Comparison of ENCODE assay signal across 10 cellular contexts in the genomic region with DNA sequence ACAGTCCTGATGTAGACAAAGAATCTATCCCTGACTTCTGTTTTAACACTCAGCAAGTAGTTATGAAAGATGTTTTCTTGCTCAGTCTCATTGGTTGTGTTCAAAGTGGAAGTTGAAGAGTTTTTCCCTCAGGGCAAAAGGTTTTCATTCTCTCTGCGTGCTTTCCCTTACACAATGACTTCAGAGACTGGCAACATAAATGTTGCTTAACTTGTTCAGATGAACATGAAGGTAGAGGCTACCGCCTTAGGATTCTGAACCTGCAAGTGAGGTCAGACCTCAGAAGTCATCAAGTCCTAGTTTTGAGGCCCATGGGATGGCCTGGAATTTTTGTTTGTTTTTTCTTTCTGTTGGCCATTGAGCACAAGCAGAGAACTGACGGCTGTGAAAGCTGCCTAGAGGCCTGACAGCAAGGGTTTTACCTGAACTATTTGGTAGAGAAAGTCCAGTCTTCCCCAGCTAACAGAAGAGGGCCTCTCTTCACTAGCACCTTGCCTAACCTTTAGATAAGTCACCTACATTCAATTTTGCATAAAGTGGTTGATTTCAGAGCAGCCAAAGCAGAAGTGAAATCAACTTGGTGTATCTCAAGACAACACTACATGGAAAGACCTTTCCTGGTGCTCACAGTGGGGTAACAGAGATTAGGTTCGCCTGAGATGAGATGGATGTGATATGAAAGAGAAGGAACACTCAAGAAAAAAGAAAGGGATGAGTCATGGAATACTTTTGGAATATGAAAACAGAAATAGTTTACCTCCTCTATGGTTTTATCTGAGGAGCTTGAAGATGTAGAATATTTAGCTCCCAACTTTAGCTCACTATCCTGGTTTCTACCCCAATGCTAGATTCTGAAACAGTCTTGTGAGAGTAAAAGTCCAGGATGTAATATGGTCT. TPM values are rescaled to one million over a fixed set of nuclear protein-coding genes. Genes with fewer than 3 reads are reported as not detected.
DNase-seq lines count a peak whose midpoint lies in the region; ATAC-seq, FAIRE-seq and TF ChIP-seq lines count a peak whose summit lies in the region.
"Had no signal": no experiment of that assay in that cellular context is flagged by ENCODE, and none has a peak within 500 bp of the region (broad histone marks: within the 10 kb centered on the region; RNA-seq: fewer than 3 reads in every experiment).

No MANE protein-coding gene starts in this region.

- WGBS in pancreas, 2 donors, result 85 to 92% methylated on average over 4 of the region's 4 CpGs
- 86 to 87% (median 86%) methylated on average over 4 of the region's 4 CpGs for WGBS in psoas muscle, 3 donors

- intact Hi-C loops in pancreas (cut with DNase I) (no loop called here), psoas muscle (cut with DNase I) (no loop called here)

- H3K4me3 ChIP-seq in foreskin fibroblast (ENCODE audit: low read depth in 1 of 2, low read length in 2 of 2) (no peak overlapping the region), pancreas (no peak overlapping the region), psoas muscle (no peak overlapping the region)

- CTCF ChIA-PET in activated CD8-positive, alpha-beta T cell treated with anti-CD3 and anti-CD28 coated beads, Interleukin-2, amount 10 ng/mL, durations not matched to agents 7 days and 5 days (lab: Charles Lee), result no interaction called here

- H3K27me3 ChIP-seq in pancreas, result no peaks in the 10 kb centered on the region
- no peaks in the 10 kb centered on the region for H3K27me3 ChIP-seq in psoas muscle (ENCODE audit: insufficient read depth in 3 of 3, low read length in 2 of 3)

- ATAC-seq in GM21619 (IDR thresholded peaks at IDR 0.05; ENCODE audit: unreplicated experiment) (peak; percentile 99), HG03571 (IDR thresholded peaks at IDR 0.05; ENCODE audit: unreplicated experiment) (peak; percentile 85), pancreas (no peak), psoas muscle (no peak)
- no peak for ATAC-seq in activated CD8-positive, alpha-beta T cell treated with anti-CD3 and anti-CD28 coated beads, Interleukin-2, amount 10 ng/mL, durations not matched to agents 7 days and 5 days

- peak; percentile 93 for FAIRE-seq in GM12892 (lab: Jason Lieb, UNC)
- FAIRE-seq in pancreas (lab: Jason Lieb, UNC), result no peak

- H3K27ac ChIP-seq in pancreas, result no peak overlapping the region
- H3K27ac ChIP-seq in psoas muscle, result no peak overlapping the region

- TF ChIP-seq CTCF in foreskin fibroblast (IDR thresholded peaks at IDR 0.05; ENCODE audit: low read depth, low read length), result no peak
- TF ChIP-seq CTCF in pancreas (IDR thresholded peaks at IDR 0.05), result no peak
- TF ChIP-seq CTCF in psoas muscle (IDR thresholded peaks at IDR 0.05), result no peak

- no peaks in the 10 kb centered on the region for H3K4me1 Mint-ChIP-seq in activated CD8-positive, alpha-beta T cell treated with anti-CD3 and anti-CD28 coated beads, Interleukin-2, amount 10 ng/mL, durations not matched to agents 7 days and 5 days (ENCODE audit: low read depth)

- H3K36me3 ChIP-seq in pancreas (no peaks in the 10 kb centered on the region), psoas muscle (ENCODE audit: insufficient read depth in 1 of 2, low read depth in 1 of 2) (no peaks in the 10 kb centered on the region)

- H3K9me3 Mint-ChIP-seq in activated CD8-positive, alpha-beta T cell treated with anti-CD3 and anti-CD28 coated beads, Interleukin-2, amount 10 ng/mL, durations not matched to agents 7 days and 5 days (ENCODE audit: insufficient read depth), result no peaks in the 10 kb centered on the region
- H3K9me3 Mint-ChIP-seq: activated T-cell treated with anti-CD3 and anti-CD28 coated beads, Interleukin-2, amount 50 U/mL, for 24 hours had no signal

- H3K27me3 Mint-ChIP-seq in activated CD8-positive, alpha-beta T cell treated with anti-CD3 and anti-CD28 coated beads, Interleukin-2, amount 10 ng/mL, durations not matched to agents 7 days and 5 days (ENCODE audit: low read depth), result peaks cover 12% of the 10 kb centered on the region
- H3K27me3 Mint-ChIP-seq: activated T-cell treated with anti-CD3 and anti-CD28 coated beads, Interleukin-2, amount 50 U/mL, for 24 hours had no signal

- H3K36me3 Mint-ChIP-seq in activated CD8-positive, alpha-beta T cell treated with anti-CD3 and anti-CD28 coated beads, Interleukin-2, amount 10 ng/mL, durations not matched to agents 7 days and 5 days (ENCODE audit: low read depth), result no peaks in the 10 kb centered on the region

- POLR2A ChIA-PET in activated CD8-positive, alpha-beta T cell treated with anti-CD3 and anti-CD28 coated beads, Interleukin-2, amount 10 ng/mL, durations not matched to agents 7 days and 5 days (lab: Charles Lee), result no interaction called here

- DNase-seq in GM12892 (ENCODE audit: insufficient read length) (no peak), foreskin fibroblast (peak; percentile 6 to 54), pancreas (no peak), psoas muscle (no peak)
- no peak for DNase-seq in effector CD8-positive, alpha-beta T cell (lab: John Stamatoyannopoulos, UW)
- DNase-seq in activated CD8-positive, alpha-beta T cell treated with anti-CD3 and anti-CD28 coated beads, Interleukin-2, amount 10 ng/mL, durations not matched to agents 7 days and 5 days, result no peak
- DNase-seq: activated T-cell treated with anti-CD3 and anti-CD28 coated beads, Interleukin-2, amount 50 U/mL, for 24 hours; NCI-H2171 had no signal

- H3K9me3 ChIP-seq in pancreas (no peaks in the 10 kb centered on the region), psoas muscle (no peaks in the 10 kb centered on the region)

- H3K4me3 Mint-ChIP-seq in activated CD8-positive, alpha-beta T cell treated with anti-CD3 and anti-CD28 coated beads, Interleukin-2, amount 10 ng/mL, durations not matched to agents 7 days and 5 days, result no peak overlapping the region
- H3K4me3 Mint-ChIP-seq: activated T-cell treated with anti-CD3 and anti-CD28 coated beads, Interleukin-2, amount 50 U/mL, for 24 hours had no signal

- no peak for TF ChIP-seq POLR2A in GM12892 (IDR thresholded peaks at IDR 0.05; ENCODE audit: low read depth, low read length)

- H3K27ac Mint-ChIP-seq in activated CD8-positive, alpha-beta T cell treated with anti-CD3 and anti-CD28 coated beads, Interleukin-2, amount 10 ng/mL, durations not matched to agents 7 days and 5 days, result no peak overlapping the region
- H3K27ac Mint-ChIP-seq: activated T-cell treated with anti-CD3 and anti-CD28 coated beads, Interleukin-2, amount 50 U/mL, for 24 hours had no signal

- H3K4me1 ChIP-seq in pancreas (no peaks in the 10 kb centered on the region), psoas muscle (peaks cover 25% of the 10 kb centered on the region)

RNA-seq across cellular contexts. Expression of a gene that starts 53.6 kb away (rescaled TPM):
- 6.1 TPM for polyA plus RNA-seq in GM12892 (2012; ENCODE audit: missing spikeins)
- total RNA-seq in pancreas (1 to 10 TPM; 2.1 to 4.8 (median 2.7) TPM), psoas muscle (10 to 100 TPM; 10.1 to 16.6 (median 13.2) TPM)
- polyA plus RNA-seq in pancreas (1 to 10 TPM; 1.1 to 1.5 TPM), psoas muscle (10 to 100 TPM in 1 of 3 donors, 1 to 10 TPM in 2; 4.4 to 13.8 (median 4.9) TPM)
- total RNA-seq in activated CD8-positive, alpha-beta T cell treated with anti-CD3 and anti-CD28 coated beads, Interleukin-2, amount 10 ng/mL, durations not matched to agents 7 days and 5 days, result 10 to 100 TPM; 15.9 to 20.0 TPM

Comparison
In these comparisons a context has a peak if more than half of its experiments do, and no peak if none do; other contexts are left out.
1. DNase-seq: peak in foreskin fibroblast (2 of 2); none in GM12892 (single experiment), effector CD8-positive, alpha-beta T cell (single experiment), pancreas (0 of 6), activated CD8-positive, alpha-beta T cell treated with anti-CD3 and anti-CD28 coated beads, Interleukin-2, amount 10 ng/mL, durations not matched to agents 7 days and 5 days (single experiment) and psoas muscle (0 of 2).
2. ATAC-seq: peak in GM21619 (single experiment) and HG03571 (single experiment); none in pancreas (0 of 4), activated CD8-positive, alpha-beta T cell treated with anti-CD3 and anti-CD28 coated beads, Interleukin-2, amount 10 ng/mL, durations not matched to agents 7 days and 5 days (single experiment) and psoas muscle (0 of 4).